ENCODE assay signal across 27 cellular contexts in the genomic region with DNA sequence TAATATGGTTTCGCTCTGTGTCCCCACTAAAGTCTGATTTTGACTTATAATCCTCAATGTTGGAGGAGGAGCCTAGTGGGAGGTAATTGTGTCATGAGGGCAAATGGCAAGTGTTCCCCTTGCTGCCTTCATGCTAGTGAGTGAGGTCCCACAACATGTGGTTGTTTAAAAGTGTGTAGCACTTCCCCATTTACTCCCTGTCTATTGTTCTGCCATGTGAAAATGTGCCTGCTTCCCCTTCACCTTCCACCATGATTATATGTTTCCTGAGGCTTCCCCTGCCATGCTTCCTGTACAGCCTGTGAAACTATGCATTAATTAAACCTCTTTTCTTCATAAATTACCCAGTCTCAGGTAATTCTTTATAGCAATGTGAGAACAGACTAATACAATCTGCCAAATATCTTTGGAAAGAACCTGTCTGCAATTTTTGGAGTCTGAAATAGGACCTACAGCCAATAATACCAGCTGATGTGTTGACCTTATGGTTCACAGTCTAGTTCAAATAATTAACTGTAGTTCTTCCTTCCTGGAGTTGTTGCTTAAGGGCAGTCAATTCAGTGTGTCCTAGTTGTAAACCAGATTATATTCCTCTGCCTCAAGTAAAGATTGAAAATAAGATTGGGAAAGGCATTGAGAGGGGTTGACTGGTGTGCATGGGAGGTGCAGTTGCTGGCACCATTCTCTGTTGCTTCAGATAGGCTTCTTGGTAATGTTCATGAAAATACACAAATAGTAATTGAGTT.
"Had no signal": no experiment of that assay in that cellular context is flagged by ENCODE, and none has a peak within 500 bp of the region (broad histone marks: within the 10 kb centered on the region; RNA-seq: fewer than 3 reads in every experiment).

No MANE protein-coding gene starts in this region.

- H3K27me3 ChIP-seq: ascending aorta, breast epithelium had no signal

- H3K9me3 ChIP-seq: ascending aorta had no signal

- H3K4me3 Mint-ChIP-seq: activated CD4-positive, alpha-beta T cell treated with anti-CD3 and anti-CD28 coated beads, Interleukin-2, amount 10 ng/mL, durations not matched to agents 24 days and 14 days; activated CD8-positive, alpha-beta T cell treated with anti-CD3 and anti-CD28 coated beads for 36 hours; activated naive CD4-positive, alpha-beta T cell treated with anti-CD3 and anti-CD28 coated beads, Interleukin-2, amount 50 U/mL, for 24 hours; activated naive CD8-positive, alpha-beta T cell treated with anti-CD3 and anti-CD28 coated beads, Interleukin-2, amount 10 ng/mL, durations not matched to agents 7 days and 5 days; activated T-cell treated with anti-CD3 and anti-CD28 coated beads, Interleukin-2, amount 50 U/mL, for 72 hours; activated T-helper 17 cell treated with anti-CD3 and anti-CD28 coated beads, Interleukin-2, amount 50 U/mL, for 72 hours; IgD-negative memory B cell had no signal

- H3K27me3 Mint-ChIP-seq: activated CD4-positive, alpha-beta T cell treated with anti-CD3 and anti-CD28 coated beads, Interleukin-2, amount 10 ng/mL, durations not matched to agents 24 days and 14 days; activated CD8-positive, alpha-beta T cell treated with anti-CD3 and anti-CD28 coated beads for 36 hours; activated naive CD4-positive, alpha-beta T cell treated with anti-CD3 and anti-CD28 coated beads, Interleukin-2, amount 50 U/mL, for 24 hours; activated naive CD8-positive, alpha-beta T cell treated with anti-CD3 and anti-CD28 coated beads, Interleukin-2, amount 10 ng/mL, durations not matched to agents 7 days and 5 days; activated T-helper 17 cell treated with anti-CD3 and anti-CD28 coated beads, Interleukin-2, amount 50 U/mL, for 72 hours; IgD-negative memory B cell had no signal

- H3K36me3 Mint-ChIP-seq: activated naive CD4-positive, alpha-beta T cell treated with anti-CD3 and anti-CD28 coated beads, Interleukin-2, amount 50 U/mL, for 24 hours; activated naive CD8-positive, alpha-beta T cell treated with anti-CD3 and anti-CD28 coated beads, Interleukin-2, amount 10 ng/mL, durations not matched to agents 7 days and 5 days; IgD-negative memory B cell had no signal

- H3K27ac ChIP-seq: ascending aorta, breast epithelium had no signal

- H3K4me3 ChIP-seq: ascending aorta, breast epithelium had no signal

- ATAC-seq: activated CD8-positive, alpha-beta T cell treated with anti-CD3 and anti-CD28 coated beads for 36 hours; activated T-cell treated with anti-CD3 and anti-CD28 coated beads, Interleukin-2, amount 50 U/mL, for 72 hours; activated T-helper 17 cell treated with anti-CD3 and anti-CD28 coated beads, Interleukin-2, amount 50 U/mL, for 72 hours; Panc1 had no signal

- H3K27ac Mint-ChIP-seq: activated CD4-positive, alpha-beta T cell treated with anti-CD3 and anti-CD28 coated beads, Interleukin-2, amount 10 ng/mL, durations not matched to agents 24 days and 14 days; activated CD8-positive, alpha-beta T cell treated with anti-CD3 and anti-CD28 coated beads for 36 hours; activated naive CD4-positive, alpha-beta T cell treated with anti-CD3 and anti-CD28 coated beads, Interleukin-2, amount 50 U/mL, for 24 hours; activated naive CD8-positive, alpha-beta T cell treated with anti-CD3 and anti-CD28 coated beads, Interleukin-2, amount 10 ng/mL, durations not matched to agents 7 days and 5 days; activated T-cell treated with anti-CD3 and anti-CD28 coated beads, Interleukin-2, amount 50 U/mL, for 72 hours; activated T-helper 17 cell treated with anti-CD3 and anti-CD28 coated beads, Interleukin-2, amount 50 U/mL, for 72 hours; IgD-negative memory B cell had no signal

- H3K4me1 ChIP-seq: ascending aorta, breast epithelium had no signal

- H3K36me3 ChIP-seq: ascending aorta, breast epithelium had no signal

- H3K4me1 Mint-ChIP-seq: activated CD4-positive, alpha-beta T cell treated with anti-CD3 and anti-CD28 coated beads, Interleukin-2, amount 10 ng/mL, durations not matched to agents 24 days and 14 days; activated naive CD4-positive, alpha-beta T cell treated with anti-CD3 and anti-CD28 coated beads, Interleukin-2, amount 50 U/mL, for 24 hours; activated naive CD8-positive, alpha-beta T cell treated with anti-CD3 and anti-CD28 coated beads, Interleukin-2, amount 10 ng/mL, durations not matched to agents 7 days and 5 days; activated T-helper 17 cell treated with anti-CD3 and anti-CD28 coated beads, Interleukin-2, amount 50 U/mL, for 72 hours; IgD-negative memory B cell had no signal

- DNase-seq: activated CD4-positive, alpha-beta T cell treated with anti-CD3 and anti-CD28 coated beads, Interleukin-2, amount 10 ng/mL, durations not matched to agents 24 days and 14 days; activated CD4-positive, alpha-beta T cell treated with anti-CD3 and anti-CD28 coated beads, Interleukin-2, amount 50 U/mL, for 4 hours; activated CD8-positive, alpha-beta T cell treated with anti-CD3 and anti-CD28 coated beads for 36 hours; activated effector memory CD4-positive, alpha-beta T cell treated with anti-CD3 and anti-CD28 coated beads, Interleukin-2, amount 50 U/mL, for 16 hours; activated naive CD4-positive, alpha-beta T cell; activated naive CD8-positive, alpha-beta T cell treated with anti-CD3 and anti-CD28 coated beads, Interleukin-2, amount 10 ng/mL, durations not matched to agents 7 days and 5 days; activated T-cell treated with anti-CD3 and anti-CD28 coated beads, Interleukin-2, amount 50 U/mL, for 1 hour; activated T-cell treated with anti-CD3 and anti-CD28 coated beads, Interleukin-2, amount 50 U/mL, for 72 hours; amygdala; KG1; MM.1S; NCI-H1105; NCI-H1417 treated with DMSO at 0.1 percent for 48 hours; NCI-H187 treated with DMSO at 0.1 percent for 48 hours; NCI-H2081; NCI-H2171 treated with DMSO at 0.1 percent for 48 hours; NCI-H2227 treated with DMSO at 0.1 percent for 48 hours; NCI-H446 treated with DMSO at 0.1 percent for 48 hours; NCI-H524; SHP77; T1000 had no signal
